12 cellular contexts compared by ENCODE assay signal in the genomic region with DNA sequence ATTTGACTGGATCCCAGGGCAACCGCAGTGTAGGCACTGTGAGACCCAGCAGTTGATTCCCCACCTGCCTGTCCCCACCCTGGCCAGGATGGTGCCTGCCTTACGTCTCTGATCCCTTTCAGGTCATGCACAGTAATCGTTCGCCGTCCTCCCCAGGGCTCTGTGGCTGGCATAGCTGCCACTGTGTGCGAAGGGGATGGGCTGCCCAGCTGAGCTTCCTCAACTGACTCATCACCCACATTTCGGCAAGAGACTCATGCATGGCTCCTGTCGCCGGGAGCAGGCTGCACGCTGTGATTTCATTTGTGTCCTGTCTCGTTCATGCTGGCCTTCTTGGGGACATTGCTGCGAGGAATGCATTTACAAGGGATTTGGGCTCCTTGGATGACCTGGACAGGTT.
DNase-seq lines count a peak whose midpoint lies in the region; ATAC-seq lines count a peak whose summit lies in the region.
"Had no signal": no experiment of that assay in that cellular context is flagged by ENCODE, and none has a peak within 500 bp of the region (broad histone marks: within the 10 kb centered on the region; RNA-seq: fewer than 3 reads in every experiment).

No MANE protein-coding gene starts in this region.

- DNase-seq in Daoy (ENCODE audit: low read depth) (peak; percentile 77), MV-4-11 (lab: John Stamatoyannopoulos, UW) (peak; percentile 56), astrocyte of the hippocampus (ENCODE audit: low read depth, low spot score) (peak; percentile 53), occipital lobe (lab: John Stamatoyannopoulos, UW) (peak; percentile 20), T-helper 1 cell (no peak)
- no peak for DNase-seq in CD8-positive, alpha-beta memory T cell
- no peak for DNase-seq in activated CD8-positive, alpha-beta memory T cell treated with anti-CD3 and anti-CD28 coated beads, Interleukin-2, amount 10 ng/mL, durations not matched to agents 7 days and 5 days
- DNase-seq: activated CD4-positive, alpha-beta T cell treated with anti-CD3 and anti-CD28 coated beads for 4 hours; C1 segment of cervical spinal cord; NCI-H226 had no signal

- no peak for ATAC-seq in activated CD8-positive, alpha-beta memory T cell treated with anti-CD3 and anti-CD28 coated beads, Interleukin-2, amount 10 ng/mL, durations not matched to agents 7 days and 5 days
- ATAC-seq in GM18907 (IDR thresholded peaks at IDR 0.05; ENCODE audit: unreplicated experiment) = no peak

- POLR2A ChIA-PET in CD8-positive, alpha-beta memory T cell (lab: Charles Lee) = no interaction called here

- no peak overlapping the region for H3K4me3 ChIP-seq in CD8-positive, alpha-beta memory T cell (ENCODE audit: low read length)
- H3K4me3 ChIP-seq: suprapubic skin had no signal

- no peak overlapping the region for H3K27ac ChIP-seq in CD8-positive, alpha-beta memory T cell (ENCODE audit: low read depth, low read length)
- H3K27ac ChIP-seq: suprapubic skin had no signal

- H3K36me3 ChIP-seq in CD8-positive, alpha-beta memory T cell (ENCODE audit: insufficient read depth, low read length) = no peaks in the 10 kb centered on the region
- H3K36me3 ChIP-seq: suprapubic skin had no signal

- no peak overlapping the region for H3K27ac Mint-ChIP-seq in CD8-positive, alpha-beta memory T cell
- H3K27ac Mint-ChIP-seq in activated CD8-positive, alpha-beta memory T cell treated with anti-CD3 and anti-CD28 coated beads, Interleukin-2, amount 10 ng/mL, durations not matched to agents 7 days and 5 days = no peak overlapping the region

- no peaks in the 10 kb centered on the region for H3K27me3 ChIP-seq in CD8-positive, alpha-beta memory T cell (ENCODE audit: insufficient read depth, low read length, poor library complexity, severe bottlenecking)
- H3K27me3 ChIP-seq: suprapubic skin had no signal

- no peak overlapping the region for H3K4me3 Mint-ChIP-seq in CD8-positive, alpha-beta memory T cell
- H3K4me3 Mint-ChIP-seq in activated CD8-positive, alpha-beta memory T cell treated with anti-CD3 and anti-CD28 coated beads, Interleukin-2, amount 10 ng/mL, durations not matched to agents 7 days and 5 days = no peak overlapping the region

- peaks cover 3 to 11% of the 10 kb centered on the region in 2 donors for H3K27me3 Mint-ChIP-seq in CD8-positive, alpha-beta memory T cell
- H3K27me3 Mint-ChIP-seq in activated CD8-positive, alpha-beta memory T cell treated with anti-CD3 and anti-CD28 coated beads, Interleukin-2, amount 10 ng/mL, durations not matched to agents 7 days and 5 days = peaks cover 2% of the 10 kb centered on the region

- no peaks in the 10 kb centered on the region for H3K4me1 Mint-ChIP-seq in CD8-positive, alpha-beta memory T cell
- no peaks in the 10 kb centered on the region for H3K4me1 Mint-ChIP-seq in activated CD8-positive, alpha-beta memory T cell treated with anti-CD3 and anti-CD28 coated beads, Interleukin-2, amount 10 ng/mL, durations not matched to agents 7 days and 5 days

- no peaks in the 10 kb centered on the region for H3K4me1 ChIP-seq in CD8-positive, alpha-beta memory T cell (ENCODE audit: insufficient read depth, low read length)

- H3K9me3 Mint-ChIP-seq in CD8-positive, alpha-beta memory T cell = no peaks in the 10 kb centered on the region
- H3K9me3 Mint-ChIP-seq in activated CD8-positive, alpha-beta memory T cell treated with anti-CD3 and anti-CD28 coated beads, Interleukin-2, amount 10 ng/mL, durations not matched to agents 7 days and 5 days (ENCODE audit: low read depth) = no peaks in the 10 kb centered on the region

- CTCF ChIA-PET in CD8-positive, alpha-beta memory T cell (lab: Charles Lee) = no interaction called here
- CTCF ChIA-PET in activated CD8-positive, alpha-beta memory T cell treated with anti-CD3 and anti-CD28 coated beads, Interleukin-2, amount 10 ng/mL, durations not matched to agents 7 days and 5 days (lab: Charles Lee) = no interaction called here

- H3K36me3 Mint-ChIP-seq in CD8-positive, alpha-beta memory T cell = peaks cover 0 to 5% (median 0%) of the 10 kb centered on the region in 3 donors
- H3K36me3 Mint-ChIP-seq in activated CD8-positive, alpha-beta memory T cell treated with anti-CD3 and anti-CD28 coated beads, Interleukin-2, amount 10 ng/mL, durations not matched to agents 7 days and 5 days = no peaks in the 10 kb centered on the region

- no peaks in the 10 kb centered on the region for H3K9me3 ChIP-seq in CD8-positive, alpha-beta memory T cell (ENCODE audit: low read length)
- H3K9me3 ChIP-seq: suprapubic skin had no signal

Comparison
In these comparisons a context has a peak if more than half of its experiments do, and no peak if none do; other contexts are left out.
1. DNase-seq: peak in Daoy (single experiment), MV-4-11 (single experiment), astrocyte of the hippocampus (single experiment) and occipital lobe (single experiment); none in CD8-positive, alpha-beta memory T cell (0 of 5), activated CD8-positive, alpha-beta memory T cell treated with anti-CD3 and anti-CD28 coated beads, Interleukin-2, amount 10 ng/mL, durations not matched to agents 7 days and 5 days (single experiment) and T-helper 1 cell (0 of 5).